ENCODE assay signal across 11 cellular contexts in genomic region chr11:85725510-85726258, GRCh38. TPM values are rescaled to one million over a fixed set of nuclear protein-coding genes. Genes with fewer than 3 reads are reported as not detected.
DNase-seq lines count a peak whose midpoint lies in the region; ATAC-seq and TF ChIP-seq lines count a peak whose summit lies in the region.
"Had no signal": no experiment of that assay in that cellular context is flagged by ENCODE, and none has a peak within 500 bp of the region (broad histone marks: within the 10 kb centered on the region; RNA-seq: fewer than 3 reads in every experiment).

No MANE protein-coding gene starts in this region.

- CTCF ChIA-PET in PC-3 (lab: Charles Lee): no interaction called here

- peak overlapping the region; percentile 8; the same call in 1 of the 2 replicates for H3K4me3 ChIP-seq in PC-3 (ENCODE audit: low read length)
- H3K4me3 ChIP-seq in ascending aorta: no peak overlapping the region

- no peaks in the 10 kb centered on the region for H3K27me3 ChIP-seq in PC-3 (ENCODE audit: low read length)
- H3K27me3 ChIP-seq in ascending aorta: no peaks in the 10 kb centered on the region

- peaks cover 3% of the 10 kb centered on the region for H3K36me3 Mint-ChIP-seq in T-helper 17 cell (ENCODE audit: low read depth)

- H3K79me2 ChIP-seq in PC-3 (ENCODE audit: low read length): no peaks in the 10 kb centered on the region

- intact Hi-C loops in PC-3 (cut with micrococcal nuclease): no loop called here
- intact Hi-C loops in ascending aorta (cut with DNase I): no loop called here

- H3K27ac Mint-ChIP-seq in T-helper 17 cell: no peak overlapping the region
- H3K27ac Mint-ChIP-seq: activated naive CD4-positive, alpha-beta T cell treated with anti-CD3 and anti-CD28 coated beads, Interleukin-2, amount 50 U/mL, for 24 hours had no signal

- H3K27ac ChIP-seq in PC-3 (ENCODE audit: low read length) (peak overlapping the region; percentile 82), ascending aorta (no peak overlapping the region)

- H2AFZ ChIP-seq in PC-3 (ENCODE audit: low read length): no peak overlapping the region

- H3K4me1 Mint-ChIP-seq in T-helper 17 cell: peaks cover 11% of the 10 kb centered on the region

- no peak overlapping the region for H3K4me3 Mint-ChIP-seq in T-helper 17 cell
- H3K4me3 Mint-ChIP-seq: activated naive CD4-positive, alpha-beta T cell treated with anti-CD3 and anti-CD28 coated beads, Interleukin-2, amount 50 U/mL, for 24 hours had no signal

- H3F3A ChIP-seq in PC-3 (ENCODE audit: low read length, unreplicated experiment): peaks cover 4% of the 10 kb centered on the region

- no peaks in the 10 kb centered on the region for H3K9me3 ChIP-seq in PC-3 (ENCODE audit: low read length)
- no peaks in the 10 kb centered on the region for H3K9me3 ChIP-seq in ascending aorta
- H3K9me3 ChIP-seq in T-helper 17 cell (ENCODE audit: control insufficient read depth, low read length, poor library complexity, severe bottlenecking): no peaks in the 10 kb centered on the region

- no peaks in the 10 kb centered on the region for H3K9me2 ChIP-seq in PC-3 (replicated peaks; ENCODE audit: low read length)

- POLR2A ChIA-PET in PC-3 (lab: Charles Lee; ENCODE audit: unreplicated experiment): no interaction called here

- H4K20me1 ChIP-seq in PC-3 (ENCODE audit: low read length): no peaks in the 10 kb centered on the region

- TF ChIP-seq CTCF in PC-3 (conservative IDR thresholded peaks at IDR 0.05; ENCODE audit: low read depth, low read length): no peak
- no peak for TF ChIP-seq CTCF in ascending aorta (IDR thresholded peaks at IDR 0.05)

- peak; percentile 79 for DNase-seq in Daoy (ENCODE audit: low read depth)
- peak; percentile 99 for DNase-seq in PC-3
- peak; percentile 38 for DNase-seq in epidermal melanocyte (ENCODE audit: insufficient read length, low spot score)
- DNase-seq in non-pigmented ciliary epithelial cell (ENCODE audit: low read depth): peak; percentile 78
- no peak for DNase-seq in ascending aorta (ENCODE audit: low spot score in 2 of 2)
- no peak for DNase-seq in D341Med (ENCODE audit: low spot score)
- no peak for DNase-seq in T-helper 17 cell
- no peak for DNase-seq in anterior cingulate cortex (lab: John Stamatoyannopoulos, UW)
- DNase-seq: hippocampal formation, NCI-H1092 had no signal

- peak overlapping the region; percentile 52 for H3K4me2 ChIP-seq in PC-3 (ENCODE audit: low read length)

- H3K36me3 ChIP-seq in PC-3 (ENCODE audit: low read depth, low read length): peaks cover 14% of the 10 kb centered on the region
- no peaks in the 10 kb centered on the region for H3K36me3 ChIP-seq in ascending aorta

- H3K27me3 Mint-ChIP-seq in T-helper 17 cell: no peaks in the 10 kb centered on the region
- H3K27me3 Mint-ChIP-seq: activated naive CD4-positive, alpha-beta T cell treated with anti-CD3 and anti-CD28 coated beads, Interleukin-2, amount 50 U/mL, for 24 hours had no signal

- H3K9ac ChIP-seq in PC-3 (ENCODE audit: low read length): peak overlapping the region; percentile 12; the same call in 1 of the 2 replicates

- ATAC-seq in PC-3 (peak; percentile 87), T-helper 17 cell (no peak)

- H3K4me1 ChIP-seq in PC-3 (ENCODE audit: insufficient read depth, low read length): peaks cover 40% of the 10 kb centered on the region
- H3K4me1 ChIP-seq in ascending aorta: no peaks in the 10 kb centered on the region

- BruUV-seq in PC-3 (replicated peaks; lab: Mats Ljungman, UMichigan): TSS peak; percentile 5

RNA-seq across cellular contexts. Expression of gene CCDC89, which starts 39.7 kb away (rescaled TPM):
- total RNA-seq in Daoy (2014; rRNA removed; shearing (Covaris generic)): 1.1 and 1.4 TPM in 2 replicates
- 0.55 TPM in 1 of 2 replicates, not detected in the other for total RNA-seq in PC-3 (2014; rRNA removed)
- 16.6 TPM for total RNA-seq in ascending aorta
- under 1 TPM; 0.27 to 0.47 TPM for total RNA-seq in T-helper 17 cell

Comparison
In these comparisons a context has a peak if more than half of its experiments do, and no peak if none do; other contexts are left out.
1. DNase-seq: peak in Daoy (single experiment), PC-3 (single experiment), epidermal melanocyte (single experiment) and non-pigmented ciliary epithelial cell (single experiment); none in ascending aorta (0 of 2), D341Med (single experiment), T-helper 17 cell (0 of 3) and anterior cingulate cortex (0 of 58).